13 cellular contexts compared by ENCODE assay signal in genomic region chr16:23987443-23987842, GRCh38.
DNase-seq lines count a peak whose midpoint lies in the region; ATAC-seq and TF ChIP-seq lines count a peak whose summit lies in the region.
"Had no signal": no experiment of that assay in that cellular context is flagged by ENCODE, and none has a peak within 500 bp of the region (broad histone marks: within the 10 kb centered on the region; RNA-seq: fewer than 3 reads in every experiment).

No MANE protein-coding gene starts in this region.

- TF ChIP-seq CTCF in GM10248 (IDR thresholded peaks at IDR 0.05; ENCODE audit: control extremely low read depth, extremely low read depth, low read depth, missing control alignments), result no peak
- TF ChIP-seq CTCF in RWPE1 (conservative IDR thresholded peaks at IDR 0.05; ENCODE audit: low read depth), result no peak
- no peak for TF ChIP-seq CTCF in hepatocyte (IDR thresholded peaks at IDR 0.05; ENCODE audit: poor library complexity)

- peaks cover 8% of the 10 kb centered on the region for H3K36me3 Mint-ChIP-seq in T-helper 17 cell (ENCODE audit: low read depth)

- CTCF ChIA-PET in GM10248 (lab: Yijun Ruan, JAX), result interaction anchor here (5.6 kb wide), 1 partner anchor 23 kb away, joined by 32 read pairs; no protein-coding TSS in a partner anchor
- CTCF ChIA-PET in RWPE1 (lab: Yijun Ruan, JAX), result no interaction called here

- no peaks in the 10 kb centered on the region for H3K79me2 ChIP-seq in hepatocyte

- no peak overlapping the region for H3K4me3 ChIP-seq in hepatocyte
- H3K4me3 ChIP-seq: heart left ventricle, spleen had no signal

- ATAC-seq in GM19395 (IDR thresholded peaks at IDR 0.05; ENCODE audit: unreplicated experiment), result peak; percentile 82
- peak; percentile 99 for ATAC-seq in HG02938 (IDR thresholded peaks at IDR 0.05; ENCODE audit: unreplicated experiment)
- ATAC-seq in T-helper 17 cell, result peak; percentile 97
- ATAC-seq: heart left ventricle had no signal

- no peak overlapping the region for H2AFZ ChIP-seq in hepatocyte

- no peaks in the 10 kb centered on the region for H3K27me3 Mint-ChIP-seq in T-helper 17 cell
- H3K27me3 Mint-ChIP-seq: stimulated activated naive CD8-positive, alpha-beta T cell treated with anti-CD3 and anti-CD28 coated beads, Interleukin-15, Interleukin-2, amounts not matched to agents 100 ng/mL and 50 ng/mL, for 24 hours had no signal

- no peaks in the 10 kb centered on the region for H3K9me2 ChIP-seq in hepatocyte (replicated peaks; ENCODE audit: insufficient read depth)

- H3K9me3 ChIP-seq in T-helper 17 cell (ENCODE audit: control insufficient read depth, low read length, poor library complexity, severe bottlenecking) (no peaks in the 10 kb centered on the region), hepatocyte (ENCODE audit: low read depth) (no peaks in the 10 kb centered on the region)
- H3K9me3 ChIP-seq: heart left ventricle, spleen had no signal

- no peak overlapping the region for H3K27ac ChIP-seq in RWPE1
- H3K27ac ChIP-seq in hepatocyte, result no peak overlapping the region
- H3K27ac ChIP-seq: heart left ventricle, spleen, VCaP had no signal

- peaks cover 3% of the 10 kb centered on the region for H3K27me3 ChIP-seq in hepatocyte
- H3K27me3 ChIP-seq: heart left ventricle, spleen had no signal

- 77% methylated on average over 2 of the region's 2 CpGs for WGBS in hepatocyte (ENCODE audit: low lambda C conversion rate, missing lambda C conversion rate)

- H3K4me1 ChIP-seq in hepatocyte (ENCODE audit: insufficient read depth), result no peaks in the 10 kb centered on the region
- H3K4me1 ChIP-seq: heart left ventricle had no signal

- H3K4me3 Mint-ChIP-seq in T-helper 17 cell, result no peak overlapping the region
- H3K4me3 Mint-ChIP-seq: activated naive CD4-positive, alpha-beta T cell treated with anti-CD3 and anti-CD28 coated beads for 36 hours; stimulated activated naive CD8-positive, alpha-beta T cell treated with anti-CD3 and anti-CD28 coated beads, Interleukin-15, Interleukin-2, amounts not matched to agents 100 ng/mL and 50 ng/mL, for 24 hours had no signal

- intact Hi-C loops in head of caudate nucleus (cut with DNase I), result no loop called here

- H3K27ac Mint-ChIP-seq in T-helper 17 cell, result peak overlapping the region; percentile 71
- H3K27ac Mint-ChIP-seq: activated naive CD4-positive, alpha-beta T cell treated with anti-CD3 and anti-CD28 coated beads for 36 hours; stimulated activated naive CD8-positive, alpha-beta T cell treated with anti-CD3 and anti-CD28 coated beads, Interleukin-15, Interleukin-2, amounts not matched to agents 100 ng/mL and 50 ng/mL, for 24 hours had no signal

- POLR2A ChIA-PET in GM10248 (lab: Yijun Ruan, JAX) (no interaction called here), RWPE1 (lab: Yijun Ruan, JAX; ENCODE audit: low non-redundant PET) (no interaction called here)

- H3K36me3 ChIP-seq in hepatocyte (replicated peaks; ENCODE audit: insufficient read depth, low read depth), result no peaks in the 10 kb centered on the region

- peaks cover 22% of the 10 kb centered on the region for H3K4me1 Mint-ChIP-seq in T-helper 17 cell

- no peak overlapping the region for H3K4me2 ChIP-seq in hepatocyte

- peak; percentile 53 for DNase-seq in GM10248 (ENCODE audit: extremely low spot score)
- DNase-seq in T-helper 17 cell, result no peak
- no peak for DNase-seq in RWPE1 (ENCODE audit: low spot score)
- no peak for DNase-seq in head of caudate nucleus
- DNase-seq in glomerular visceral epithelial cell (ENCODE audit: extremely low spot score), result no peak
- no peak for DNase-seq in hepatocyte (ENCODE audit: low spot score)
- DNase-seq: activated naive CD4-positive, alpha-beta T cell treated with anti-CD3 and anti-CD28 coated beads for 36 hours; heart left ventricle; spleen had no signal

- H4K20me1 ChIP-seq in hepatocyte (ENCODE audit: insufficient read depth, poor library complexity, severe bottlenecking), result no peaks in the 10 kb centered on the region
